In the genomic region with DNA sequence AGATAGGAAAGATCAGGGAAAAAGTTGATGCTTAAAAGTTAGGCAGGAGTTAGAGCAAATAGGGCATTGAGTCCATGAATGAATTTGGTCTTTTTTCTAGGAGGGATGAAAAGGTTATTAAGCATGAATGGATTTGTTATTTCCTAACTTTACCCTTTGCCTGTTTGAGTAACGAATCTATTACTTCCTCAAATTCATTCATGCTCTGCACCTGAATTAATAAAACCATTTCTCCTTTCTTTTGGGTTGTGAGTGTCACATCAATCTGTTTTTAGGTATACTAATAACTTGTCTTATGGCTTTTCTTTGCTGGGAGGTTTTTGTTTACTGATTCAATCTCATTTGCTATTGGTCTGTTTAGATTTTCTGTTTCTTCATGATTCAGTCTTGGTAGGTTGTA, we compare ENCODE assay signal across 1 cellular context.
TF ChIP-seq lines count a peak whose summit lies in the region.

No MANE protein-coding gene starts in this region.

TF ChIP-seq in GM23338, 12 proteins besides CTCF, POLR2A, EP300 and RAD21 (continued from another document):
- TF ChIP-seq, protein P1, sequence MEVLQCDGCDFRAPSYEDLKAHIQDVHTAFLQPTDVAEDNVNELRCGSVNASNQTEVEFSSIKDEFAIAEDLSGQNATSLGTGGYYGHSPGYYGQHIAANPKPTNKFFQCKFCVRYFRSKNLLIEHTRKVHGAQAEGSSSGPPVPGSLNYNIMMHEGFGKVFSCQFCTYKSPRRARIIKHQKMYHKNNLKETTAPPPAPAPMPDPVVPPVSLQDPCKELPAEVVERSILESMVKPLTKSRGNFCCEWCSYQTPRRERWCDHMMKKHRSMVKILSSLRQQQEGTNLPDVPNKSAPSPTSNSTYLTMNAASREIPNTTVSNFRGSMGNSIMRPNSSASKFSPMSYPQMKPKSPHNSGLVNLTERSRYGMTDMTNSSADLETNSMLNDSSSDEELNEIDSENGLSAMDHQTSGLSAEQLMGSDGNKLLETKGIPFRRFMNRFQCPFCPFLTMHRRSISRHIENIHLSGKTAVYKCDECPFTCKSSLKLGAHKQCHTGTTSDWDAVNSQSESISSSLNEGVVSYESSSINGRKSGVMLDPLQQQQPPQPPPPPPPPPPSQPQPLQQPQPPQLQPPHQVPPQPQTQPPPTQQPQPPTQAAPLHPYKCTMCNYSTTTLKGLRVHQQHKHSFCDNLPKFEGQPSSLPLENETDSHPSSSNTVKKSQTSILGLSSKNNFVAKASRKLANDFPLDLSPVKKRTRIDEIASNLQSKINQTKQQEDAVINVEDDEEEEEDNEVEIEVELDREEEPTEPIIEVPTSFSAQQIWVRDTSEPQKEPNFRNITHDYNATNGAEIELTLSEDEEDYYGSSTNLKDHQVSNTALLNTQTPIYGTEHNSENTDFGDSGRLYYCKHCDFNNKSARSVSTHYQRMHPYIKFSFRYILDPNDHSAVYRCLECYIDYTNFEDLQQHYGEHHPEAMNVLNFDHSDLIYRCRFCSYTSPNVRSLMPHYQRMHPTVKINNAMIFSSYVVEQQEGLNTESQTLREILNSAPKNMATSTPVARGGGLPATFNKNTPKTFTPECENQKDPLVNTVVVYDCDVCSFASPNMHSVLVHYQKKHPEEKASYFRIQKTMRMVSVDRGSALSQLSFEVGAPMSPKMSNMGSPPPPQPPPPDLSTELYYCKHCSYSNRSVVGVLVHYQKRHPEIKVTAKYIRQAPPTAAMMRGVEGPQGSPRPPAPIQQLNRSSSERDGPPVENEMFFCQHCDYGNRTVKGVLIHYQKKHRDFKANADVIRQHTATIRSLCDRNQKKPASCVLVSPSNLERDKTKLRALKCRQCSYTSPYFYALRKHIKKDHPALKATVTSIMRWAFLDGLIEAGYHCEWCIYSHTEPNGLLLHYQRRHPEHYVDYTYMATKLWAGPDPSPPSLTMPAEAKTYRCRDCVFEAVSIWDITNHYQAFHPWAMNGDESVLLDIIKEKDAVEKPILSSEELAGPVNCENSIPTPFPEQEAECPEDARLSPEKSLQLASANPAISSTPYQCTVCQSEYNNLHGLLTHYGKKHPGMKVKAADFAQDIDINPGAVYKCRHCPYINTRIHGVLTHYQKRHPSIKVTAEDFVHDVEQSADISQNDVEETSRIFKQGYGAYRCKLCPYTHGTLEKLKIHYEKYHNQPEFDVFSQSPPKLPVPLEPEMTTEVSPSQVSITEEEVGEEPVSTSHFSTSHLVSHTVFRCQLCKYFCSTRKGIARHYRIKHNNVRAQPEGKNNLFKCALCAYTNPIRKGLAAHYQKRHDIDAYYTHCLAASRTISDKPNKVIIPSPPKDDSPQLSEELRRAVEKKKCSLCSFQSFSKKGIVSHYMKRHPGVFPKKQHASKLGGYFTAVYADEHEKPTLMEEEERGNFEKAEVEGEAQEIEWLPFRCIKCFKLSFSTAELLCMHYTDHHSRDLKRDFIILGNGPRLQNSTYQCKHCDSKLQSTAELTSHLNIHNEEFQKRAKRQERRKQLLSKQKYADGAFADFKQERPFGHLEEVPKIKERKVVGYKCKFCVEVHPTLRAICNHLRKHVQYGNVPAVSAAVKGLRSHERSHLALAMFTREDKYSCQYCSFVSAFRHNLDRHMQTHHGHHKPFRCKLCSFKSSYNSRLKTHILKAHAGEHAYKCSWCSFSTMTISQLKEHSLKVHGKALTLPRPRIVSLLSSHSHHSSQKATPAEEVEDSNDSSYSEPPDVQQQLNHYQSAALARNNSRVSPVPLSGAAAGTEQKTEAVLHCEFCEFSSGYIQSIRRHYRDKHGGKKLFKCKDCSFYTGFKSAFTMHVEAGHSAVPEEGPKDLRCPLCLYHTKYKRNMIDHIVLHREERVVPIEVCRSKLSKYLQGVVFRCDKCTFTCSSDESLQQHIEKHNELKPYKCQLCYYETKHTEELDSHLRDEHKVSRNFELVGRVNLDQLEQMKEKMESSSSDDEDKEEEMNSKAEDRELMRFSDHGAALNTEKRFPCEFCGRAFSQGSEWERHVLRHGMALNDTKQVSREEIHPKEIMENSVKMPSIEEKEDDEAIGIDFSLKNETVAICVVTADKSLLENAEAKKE (CRISPR knock-in tag; IDR thresholded peaks at IDR 0.05): no peak
- TF ChIP-seq, protein P2, sequence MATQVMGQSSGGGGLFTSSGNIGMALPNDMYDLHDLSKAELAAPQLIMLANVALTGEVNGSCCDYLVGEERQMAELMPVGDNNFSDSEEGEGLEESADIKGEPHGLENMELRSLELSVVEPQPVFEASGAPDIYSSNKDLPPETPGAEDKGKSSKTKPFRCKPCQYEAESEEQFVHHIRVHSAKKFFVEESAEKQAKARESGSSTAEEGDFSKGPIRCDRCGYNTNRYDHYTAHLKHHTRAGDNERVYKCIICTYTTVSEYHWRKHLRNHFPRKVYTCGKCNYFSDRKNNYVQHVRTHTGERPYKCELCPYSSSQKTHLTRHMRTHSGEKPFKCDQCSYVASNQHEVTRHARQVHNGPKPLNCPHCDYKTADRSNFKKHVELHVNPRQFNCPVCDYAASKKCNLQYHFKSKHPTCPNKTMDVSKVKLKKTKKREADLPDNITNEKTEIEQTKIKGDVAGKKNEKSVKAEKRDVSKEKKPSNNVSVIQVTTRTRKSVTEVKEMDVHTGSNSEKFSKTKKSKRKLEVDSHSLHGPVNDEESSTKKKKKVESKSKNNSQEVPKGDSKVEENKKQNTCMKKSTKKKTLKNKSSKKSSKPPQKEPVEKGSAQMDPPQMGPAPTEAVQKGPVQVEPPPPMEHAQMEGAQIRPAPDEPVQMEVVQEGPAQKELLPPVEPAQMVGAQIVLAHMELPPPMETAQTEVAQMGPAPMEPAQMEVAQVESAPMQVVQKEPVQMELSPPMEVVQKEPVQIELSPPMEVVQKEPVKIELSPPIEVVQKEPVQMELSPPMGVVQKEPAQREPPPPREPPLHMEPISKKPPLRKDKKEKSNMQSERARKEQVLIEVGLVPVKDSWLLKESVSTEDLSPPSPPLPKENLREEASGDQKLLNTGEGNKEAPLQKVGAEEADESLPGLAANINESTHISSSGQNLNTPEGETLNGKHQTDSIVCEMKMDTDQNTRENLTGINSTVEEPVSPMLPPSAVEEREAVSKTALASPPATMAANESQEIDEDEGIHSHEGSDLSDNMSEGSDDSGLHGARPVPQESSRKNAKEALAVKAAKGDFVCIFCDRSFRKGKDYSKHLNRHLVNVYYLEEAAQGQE (IDR thresholded peaks at IDR 0.05; ENCODE audit: unreplicated experiment): no peak
- TF ChIP-seq ZNF114 (CRISPR knock-in tag; IDR thresholded peaks at IDR 0.05): no peak
